In genomic region chr9:36008774-36009300, GRCh38 we compare ENCODE assay signal across 9 cellular contexts. TPM values are rescaled to one million over a fixed set of nuclear protein-coding genes. Genes with fewer than 3 reads are reported as not detected.
DNase-seq lines count a peak whose midpoint lies in the region; ATAC-seq and TF ChIP-seq lines count a peak whose summit lies in the region.
"Had no signal": no experiment of that assay in that cellular context is flagged by ENCODE, and none has a peak within 500 bp of the region (broad histone marks: within the 10 kb centered on the region; RNA-seq: fewer than 3 reads in every experiment).

No MANE protein-coding gene starts in this region.

- H3K4me3 Mint-ChIP-seq in Calu3 (ENCODE audit: low read depth, unreplicated experiment): no peak overlapping the region
- H3K4me3 Mint-ChIP-seq: T-helper 1 cell treated with Interleukin-12 subunit alpha and Interleukin-12 subunit beta and Interleukin-4 antibody, amounts not matched to agents 30 μg/mL and 1 μg/mL, for 36 hours had no signal

- no peaks in the 10 kb centered on the region for H3K36me3 Mint-ChIP-seq in Calu3 (ENCODE audit: insufficient read depth, unreplicated experiment)

- H3K4me1 ChIP-seq in HEK293 (ENCODE audit: control insufficient read depth, insufficient read depth, low read length): no peaks in the 10 kb centered on the region

- peaks cover 76% of the 10 kb centered on the region for H3K27me3 Mint-ChIP-seq in Calu3 (ENCODE audit: unreplicated experiment)

- no peaks in the 10 kb centered on the region for H3K9me3 ChIP-seq in HEK293 (ENCODE audit: control insufficient read depth, insufficient read depth, low read depth, low read length)

- H3K9me3 Mint-ChIP-seq in Calu3 (ENCODE audit: low read depth, unreplicated experiment): no peaks in the 10 kb centered on the region

- H3K4me3 ChIP-seq in HEK293 (ENCODE audit: low read depth, low read length): no peak overlapping the region

- no peaks in the 10 kb centered on the region for H3K36me3 ChIP-seq in HEK293 (ENCODE audit: control insufficient read depth in 2 of 2, insufficient read depth in 1 of 2, low read length in 2 of 2)

- H3K4me1 Mint-ChIP-seq in Calu3 (ENCODE audit: low read depth, unreplicated experiment): no peaks in the 10 kb centered on the region

- BruUV-seq in Calu3 (replicated peaks; lab: Mats Ljungman, UMichigan): no TSS peak

- ATAC-seq in left colon: peak; percentile 50

- CTCF ChIA-PET in Calu3 (lab: Charles Lee) (interaction anchor here (0.7 to 1.0 kb wide), 3 partner anchors 15 to 1747 kb away, joined by 3 to 5 read pairs (median 3); no protein-coding TSS in a partner anchor), HEK293 (lab: Yijun Ruan, JAX) (interaction anchor here (0.6 to 5.6 kb wide), 47 partner anchors 8 to 714 kb away, joined by 3 to 104 read pairs (median 4); partner anchors contain the start of genes CCIN and RECK)

- POLR2A ChIA-PET in HEK293 (lab: Yijun Ruan, JAX): no interaction called here

- H3K27ac ChIP-seq in HEK293 (ENCODE audit: extremely low read depth, low read depth, low read length): no peak overlapping the region
- H3K27ac ChIP-seq in caudate nucleus (ENCODE audit: low read depth, low read length): no peak overlapping the region

- intact Hi-C loops in Calu3 (cut with micrococcal nuclease; ENCODE audit: unreplicated experiment) (no loop called here), left colon (cut with DNase I, micrococcal nuclease) (loop anchor here in 1 of 2 donors (5.0 kb wide), 1 partner anchor 52 kb away; the partner anchor contains the start of gene OR2S2)

- DNase-seq in Calu3: peak; percentile 33
- peak; percentile 64 for DNase-seq in NCI-H2196 (lab: John Stamatoyannopoulos, UW; ENCODE audit: unreplicated experiment)
- peak; percentile 63 for DNase-seq in activated CD4-positive, CD25-positive, alpha-beta regulatory T cell treated with anti-CD3 and anti-CD28 coated beads, Interleukin-2, amount 50 U/mL, for 16 hours (ENCODE audit: low read depth, low spot score)
- peak in 37 of 61 donors; percentile 0 to 40 (median 17) for DNase-seq in caudate nucleus (lab: John Stamatoyannopoulos, UW)
- peak; percentile 53 to 72 for DNase-seq in left colon
- peak; percentile 45 to 62 (median 52) for DNase-seq in stimulated activated CD4-positive, alpha-beta T cell treated with anti-CD3 and anti-CD28 coated beads, TNF-alpha, amount 100 ng/mL, for 24 hours (ENCODE audit: low read depth in 3 of 3)
- DNase-seq in occipital lobe (lab: John Stamatoyannopoulos, UW): no peak

- TF ChIP-seq CTCF in Calu3 (IDR thresholded peaks at IDR 0.05; ENCODE audit: unreplicated experiment): peak; percentile 66
- TF ChIP-seq CTCF in HEK293 (tag by site-specific recombination; IDR thresholded peaks at IDR 0.05): 0 out of 2 replicates have a peak, but pooled peaks have one; percentile 16

- H3K27ac Mint-ChIP-seq in Calu3 (ENCODE audit: unreplicated experiment): no peak overlapping the region
- H3K27ac Mint-ChIP-seq: T-helper 1 cell treated with Interleukin-12 subunit alpha and Interleukin-12 subunit beta and Interleukin-4 antibody, amounts not matched to agents 30 μg/mL and 1 μg/mL, for 36 hours had no signal

TF ChIP-seq in HEK293, 187 proteins besides CTCF, POLR2A, EP300 and RAD21:
- TF ChIP-seq SCRT2 (tag by site-specific recombination; IDR thresholded peaks at IDR 0.05) (no peak), HOXA7 (CRISPR knock-in tag; IDR thresholded peaks at IDR 0.05; ENCODE audit: borderline replicate concordance) (no peak), ZNF596 (tag by site-specific recombination; IDR thresholded peaks at IDR 0.05) (no peak), ZNF112 (tag by site-specific recombination; IDR thresholded peaks at IDR 0.05) (no peak), MZF1 (tag by site-specific recombination; IDR thresholded peaks at IDR 0.05; ENCODE audit: borderline replicate concordance) (peak; percentile 99), ZNF366 (tag by site-specific recombination; conservative IDR thresholded peaks at IDR 0.05) (no peak), ZBTB7A (tag by site-specific recombination; IDR thresholded peaks at IDR 0.05; ENCODE audit: low read depth) (no peak), ZNF792 (tag by site-specific recombination; IDR thresholded peaks at IDR 0.05) (no peak), ZBTB17 (tag by site-specific recombination; IDR thresholded peaks at IDR 0.05) (0 out of 2 replicates have a peak, but pooled peaks have one; percentile 24), ZNF654 (tag by site-specific recombination; IDR thresholded peaks at IDR 0.05; ENCODE audit: low read depth) (peak; percentile 44)

RNA-seq across cellular contexts. Expression of gene RECK, which starts 27.9 kb away (rescaled TPM):
- total RNA-seq in Calu3 (2022) (0.54 and 1.1 TPM in 2 replicates), left colon (1 to 10 TPM; 2.9 to 4.7 TPM), occipital lobe (7.5 TPM)

RNA-seq across cellular contexts. Expression of gene OR2S2, which starts 50.9 kb away (rescaled TPM):
- total RNA-seq in Calu3 (2022): not detected in 2 replicates
- total RNA-seq in left colon: not detected
- total RNA-seq in occipital lobe: not detected
